ENCODE assay signal across 8 cellular contexts in the genomic region with DNA sequence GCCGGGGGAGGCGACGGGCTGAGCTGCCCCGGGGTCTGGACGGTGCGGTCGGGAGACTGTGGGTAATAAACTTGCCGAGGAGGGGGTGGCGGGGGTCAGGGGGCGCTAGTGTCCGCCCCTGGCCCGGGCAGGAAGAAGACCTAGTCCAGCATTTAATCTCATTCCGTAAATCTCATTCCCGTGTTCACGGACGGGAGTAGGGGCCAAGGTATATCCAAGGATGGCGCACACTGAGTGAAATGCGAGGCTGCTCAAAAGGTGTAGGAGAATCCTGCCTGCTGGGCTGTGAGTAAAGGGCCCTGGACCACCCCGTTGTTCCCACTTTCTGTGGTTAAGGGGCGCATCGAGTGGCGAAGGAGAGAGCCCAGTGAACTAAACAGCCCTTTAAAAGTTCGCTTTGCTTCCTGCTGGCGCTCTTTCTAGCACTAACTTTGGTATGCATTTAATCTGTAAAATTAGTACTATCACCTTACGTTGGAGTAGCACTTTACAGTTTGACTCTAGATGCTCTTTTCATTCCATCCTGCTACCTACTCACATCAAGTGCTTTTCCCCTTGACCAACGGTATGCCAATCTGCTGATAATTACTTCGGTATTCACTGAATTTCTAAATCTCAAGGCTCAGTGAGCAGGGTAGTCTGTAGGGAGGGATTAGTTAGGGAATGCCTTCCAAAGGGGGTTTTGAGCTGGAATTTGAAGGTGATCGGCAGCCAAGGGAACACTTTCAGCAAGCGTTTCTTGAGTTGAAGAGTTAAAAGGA. TPM values are rescaled to one million over a fixed set of nuclear protein-coding genes. Genes with fewer than 3 reads are reported as not detected.
DNase-seq lines count a peak whose midpoint lies in the region; ATAC-seq, FAIRE-seq and TF ChIP-seq lines count a peak whose summit lies in the region.

No MANE protein-coding gene starts in this region.

- intact Hi-C loops in endothelial cell of umbilical vein (cut with micrococcal nuclease) (no loop called here), ovary (cut with DNase I) (no loop called here)

- BruUV-seq in endothelial cell of umbilical vein (replicated peaks; lab: Mats Ljungman, UMichigan), result no TSS peak

- no peaks in the 10 kb centered on the region for H3K79me2 ChIP-seq in endothelial cell of umbilical vein (ENCODE audit: control insufficient read depth, insufficient read depth, low read length)

- H3K9me1 ChIP-seq in endothelial cell of umbilical vein (replicated peaks; ENCODE audit: control insufficient read depth, extremely low read depth, insufficient read depth, low read length), result no peaks in the 10 kb centered on the region

- TF ChIP-seq POLR2A in Peyer's patch (IDR thresholded peaks at IDR 0.05) (no peak), endothelial cell of umbilical vein (IDR thresholded peaks at IDR 0.05; ENCODE audit: low read depth, low read length) (no peak), ovary (IDR thresholded peaks at IDR 0.05) (no peak)

- no peak overlapping the region for H2AFZ ChIP-seq in endothelial cell of umbilical vein (ENCODE audit: low read depth, low read length)

- TF ChIP-seq CTCF in Peyer's patch (IDR thresholded peaks at IDR 0.05), result no peak
- no peak for TF ChIP-seq CTCF in endothelial cell of umbilical vein (IDR thresholded peaks at IDR 0.05; ENCODE audit: extremely low read depth in 1 of 2, insufficient read depth in 1 of 2, low read depth in 1 of 2, low read length in 2 of 2)
- TF ChIP-seq CTCF in ovary (IDR thresholded peaks at IDR 0.05), result no peak
- no peak for TF ChIP-seq CTCF in omental fat pad (IDR thresholded peaks at IDR 0.05)

- H3K9me3 ChIP-seq in Peyer's patch (peaks cover 0 to 4% (median 0%) of the 10 kb centered on the region in 4 donors), endothelial cell of umbilical vein (replicated peaks; ENCODE audit: control insufficient read depth, insufficient read depth, low read length) (no peaks in the 10 kb centered on the region), ovary (no peaks in the 10 kb centered on the region)

- H3K4me1 ChIP-seq in Peyer's patch (peaks cover 0 to 20% (median 10%) of the 10 kb centered on the region in 4 donors), endothelial cell of umbilical vein (ENCODE audit: control insufficient read depth, extremely low read depth, insufficient read depth, low read length) (no peaks in the 10 kb centered on the region), ovary (ENCODE audit: insufficient read depth) (peaks cover 1% of the 10 kb centered on the region)

- POLR2A ChIA-PET in endothelial cell of umbilical vein (lab: Charles Lee), result no interaction called here

- peak; percentile 43 for DNase-seq in NCI-H510A treated with DMSO at 0.1 percent for 48 hours (lab: John Stamatoyannopoulos, UW)
- no peak for DNase-seq in NCI-H510A (lab: John Stamatoyannopoulos, UW)
- DNase-seq in Peyer's patch, result no peak
- no peak for DNase-seq in endothelial cell of umbilical vein (ENCODE audit: low read depth, low spot score)
- DNase-seq in ovary, result peak in 1 of 5 donors; percentile 48
- DNase-seq in NCI-H524 treated with DMSO at 0.1 percent for 48 hours (lab: John Stamatoyannopoulos, UW), result no peak
- no peak for DNase-seq in omental fat pad (ENCODE audit: low spot score)
- DNase-seq in DMS153 (lab: John Stamatoyannopoulos, UW), result no peak

- FAIRE-seq in endothelial cell of umbilical vein (lab: Jason Lieb, UNC), result no peak

- WGBS in ovary, 3 donors, result 16 to 20% (median 17%) methylated on average over 29 of the region's 29 CpGs

- H3K27me3 ChIP-seq in Peyer's patch (no peaks in the 10 kb centered on the region), endothelial cell of umbilical vein (ENCODE audit: control insufficient read depth in 2 of 2, insufficient read depth in 2 of 2, low read length in 2 of 2) (peaks cover 13 to 23% of the 10 kb centered on the region in 2 experiments), ovary (no peaks in the 10 kb centered on the region)

- no peaks in the 10 kb centered on the region for H4K20me1 ChIP-seq in endothelial cell of umbilical vein (replicated peaks; ENCODE audit: control insufficient read depth, extremely low read depth, insufficient read depth, low read length)

- ATAC-seq in omental fat pad (ENCODE audit: low FRiP score), result no peak

- H3K9ac ChIP-seq in endothelial cell of umbilical vein (replicated peaks; ENCODE audit: extremely low read depth, insufficient read depth, low read length), result no peak overlapping the region

- H3K4me3 ChIP-seq in Peyer's patch, result peak overlapping the region; percentile 83 to 98 (median 94)
- H3K4me3 ChIP-seq in endothelial cell of umbilical vein (replicated peaks in 1 of 3; ENCODE audit: insufficient read depth in 1 of 3, low read depth in 1 of 3, low read length in 3 of 3), result peak overlapping the region in 1 of 3 experiments; percentile 45
- H3K4me3 ChIP-seq in ovary, result peak overlapping the region; percentile 60

- dilution Hi-C loops in endothelial cell of umbilical vein (cut with MboI; ENCODE audit: extremely low pct_ligation_motif_present, low sequenced_read_pairs), result no loop called here

- CTCF ChIA-PET in endothelial cell of umbilical vein (lab: Charles Lee), result interaction anchor here (1.0 to 4.0 kb wide), 4 partner anchors 12 to 144 kb away, joined by 3 to 34 read pairs (median 4); no protein-coding TSS in a partner anchor

- no peak for TF ChIP-seq EP300 in ovary (IDR thresholded peaks at IDR 0.05)

- H3K4me2 ChIP-seq in endothelial cell of umbilical vein (ENCODE audit: insufficient read depth, low read length), result peak overlapping the region; percentile 36

- H3K27ac ChIP-seq in Peyer's patch (peak overlapping the region; percentile 88 to 95 (median 94)), endothelial cell of umbilical vein (ENCODE audit: insufficient read depth, low read depth, low read length) (no peak overlapping the region), ovary (peak overlapping the region in 1 of 2 donors; percentile 15)

- H3K36me3 ChIP-seq in Peyer's patch (no peaks in the 10 kb centered on the region), endothelial cell of umbilical vein (ENCODE audit: control insufficient read depth in 2 of 2, extremely low read depth in 1 of 2, insufficient read depth in 2 of 2, low read length in 2 of 2) (no peaks in the 10 kb centered on the region), ovary (no peaks in the 10 kb centered on the region)

TF ChIP-seq in endothelial cell of umbilical vein, 7 proteins besides CTCF, POLR2A, EP300 and RAD21:
- TF ChIP-seq, protein P1, sequence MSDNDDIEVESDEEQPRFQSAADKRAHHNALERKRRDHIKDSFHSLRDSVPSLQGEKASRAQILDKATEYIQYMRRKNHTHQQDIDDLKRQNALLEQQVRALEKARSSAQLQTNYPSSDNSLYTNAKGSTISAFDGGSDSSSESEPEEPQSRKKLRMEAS (IDR thresholded peaks at IDR 0.05; ENCODE audit: insufficient read depth, insufficient read length), result no peak
- TF ChIP-seq GATA2 (IDR thresholded peaks at IDR 0.05; ENCODE audit: insufficient read depth, insufficient read length, low read depth, low read length), result no peak
- no peak for TF ChIP-seq MYC (IDR thresholded peaks at IDR 0.05; ENCODE audit: low read depth, low read length)
- TF ChIP-seq POLR2AphosphoS5 (IDR thresholded peaks at IDR 0.05; ENCODE audit: insufficient read depth, low read depth, low read length), result no peak
- TF ChIP-seq FOS (IDR thresholded peaks at IDR 0.05; ENCODE audit: borderline replicate concordance, insufficient read depth, low read length), result no peak
- peak; percentile 57 for TF ChIP-seq EZH2 (IDR thresholded peaks at IDR 0.05; ENCODE audit: borderline replicate concordance, low read depth, low read length, severe bottlenecking)
- no peak for TF ChIP-seq JUN (IDR thresholded peaks at IDR 0.05; ENCODE audit: borderline replicate concordance, insufficient read depth, insufficient read length, low read depth)

RNA-seq across cellular contexts. Expression of a gene that starts 0.7 kb away (rescaled TPM):
- total RNA-seq in Peyer's patch (10 to 100 TPM in 3 of 4 donors, 1 to 10 TPM in 1; 6.6 to 27.0 (median 18.4) TPM), endothelial cell of umbilical vein (0.07 TPM in 1 of 2 replicates, not detected in the other), ovary (10 to 100 TPM in 2 of 7 donors, 1 to 10 TPM in 5; 4.5 to 14.4 (median 8.5) TPM), omental fat pad (10 to 100 TPM in 1 of 4 donors, 1 to 10 TPM in 3; 1.1 to 20.5 (median 5.9) TPM)
- polyA plus RNA-seq in endothelial cell of umbilical vein (0.03 TPM in 1 of 2 replicates, not detected in the other), ovary (1 to 10 TPM in 1 of 2 donors, under 1 TPM in 1; 0.91 to 1.0 TPM)
- polyA plus RNA-seq in endothelial cell of umbilical vein (2011; cell fraction: cytosol; rRNA removed), result not detected in 2 replicates
- 0.03 TPM in 1 of 2 replicates, not detected in the other for polyA plus RNA-seq in endothelial cell of umbilical vein (2011; cell fraction: nucleus; rRNA removed)
- 0.04 TPM in 1 of 2 replicates, not detected in the other for polyA plus RNA-seq in endothelial cell of umbilical vein (2012)
- 0.10 TPM in 1 of 2 replicates, not detected in the other for polyA minus RNA-seq in endothelial cell of umbilical vein
- 4.0 TPM for polyA minus RNA-seq in endothelial cell of umbilical vein (2011; cell fraction: cytosol; rRNA and poly(A)+ RNA removed)
- polyA minus RNA-seq in endothelial cell of umbilical vein (2011; cell fraction: nucleus; rRNA and poly(A)+ RNA removed), result 0.10 TPM in 1 of 2 replicates, not detected in the other

RNA-seq across cellular contexts. Expression of a gene that starts 40.8 kb away (rescaled TPM):
- total RNA-seq in Peyer's patch (10 to 100 TPM in 3 of 4 donors, 1 to 10 TPM in 1; 8.2 to 51.2 (median 20.5) TPM), endothelial cell of umbilical vein (not detected in 2 replicates), ovary (10 to 100 TPM in 2 of 7 donors, 1 to 10 TPM in 5; 1.3 to 22.7 (median 8.0) TPM), omental fat pad (10 to 100 TPM in 3 of 4 donors, 1 to 10 TPM in 1; 7.8 to 81.8 (median 16.6) TPM)
- polyA plus RNA-seq in endothelial cell of umbilical vein (not detected in 2 replicates), ovary (1 to 10 TPM; 1.7 to 9.6 TPM)
- polyA plus RNA-seq in endothelial cell of umbilical vein (2011; cell fraction: cytosol; rRNA removed), result not detected in 2 replicates
- polyA plus RNA-seq in endothelial cell of umbilical vein (2011; cell fraction: nucleus; rRNA removed), result not detected in 2 replicates
- polyA plus RNA-seq in endothelial cell of umbilical vein (2012), result 0.32 and 0.52 TPM in 2 replicates
- polyA minus RNA-seq in endothelial cell of umbilical vein, result 0.12 and 0.62 TPM in 2 replicates
- polyA minus RNA-seq in endothelial cell of umbilical vein (2011; cell fraction: cytosol; rRNA and poly(A)+ RNA removed), result not detected
- polyA minus RNA-seq in endothelial cell of umbilical vein (2011; cell fraction: nucleus; rRNA and poly(A)+ RNA removed), result not detected in 2 replicates
